Comparison of ENCODE assay signal across 18 cellular contexts in genomic region chr2:211248841-211249240, GRCh38.
DNase-seq lines count a peak whose midpoint lies in the region; ATAC-seq and TF ChIP-seq lines count a peak whose summit lies in the region.
"Had no signal": no experiment of that assay in that cellular context is flagged by ENCODE, and none has a peak within 500 bp of the region (broad histone marks: within the 10 kb centered on the region; RNA-seq: fewer than 3 reads in every experiment).

No MANE protein-coding gene starts in this region.

- H3K36me3 ChIP-seq in GM23338 (ENCODE audit: insufficient read depth) (no peaks in the 10 kb centered on the region), parathyroid adenoma (ENCODE audit: control insufficient read depth, insufficient read depth, low read length) (no peaks in the 10 kb centered on the region)
- H3K36me3 ChIP-seq: MG63 had no signal

- H3K4me1 ChIP-seq in GM23338 (ENCODE audit: insufficient read depth) (peaks cover 5% of the 10 kb centered on the region; the same call in 1 of the 2 replicates), parathyroid adenoma (peaks cover 12% of the 10 kb centered on the region)
- H3K4me1 ChIP-seq: A549 had no signal

- no peaks in the 10 kb centered on the region for H4K20me1 ChIP-seq in GM23338 (replicated peaks; ENCODE audit: insufficient read depth)

- no peak overlapping the region for H3K4me3 ChIP-seq in GM23338
- no peak overlapping the region for H3K4me3 ChIP-seq in parathyroid adenoma (ENCODE audit: low read depth, low read length)
- H3K4me3 ChIP-seq: A549, MG63, SK-N-MC had no signal

- no peaks in the 10 kb centered on the region for H3K9me2 ChIP-seq in GM23338 (ENCODE audit: insufficient read depth)

- no peaks in the 10 kb centered on the region for H3K9me3 ChIP-seq in parathyroid adenoma (ENCODE audit: control insufficient read depth, low read length)
- H3K9me3 ChIP-seq: A549, MG63 had no signal

- CTCF ChIA-PET in RWPE1 (lab: Yijun Ruan, JAX): interaction anchor here (0.7 kb wide), 1 partner anchor 288 kb away, joined by 3 read pairs; no protein-coding TSS in a partner anchor

- no peaks in the 10 kb centered on the region for H3K36me3 Mint-ChIP-seq in GM23338 (ENCODE audit: low read depth)
- H3K36me3 Mint-ChIP-seq: CD4-positive, alpha-beta memory T cell had no signal

- H3K79me2 ChIP-seq in GM23338 (replicated peaks; ENCODE audit: insufficient read depth): no peaks in the 10 kb centered on the region
- no peaks in the 10 kb centered on the region for H3K79me2 ChIP-seq in parathyroid adenoma

- H3K27me3 ChIP-seq in GM23338 (ENCODE audit: insufficient read depth) (no peaks in the 10 kb centered on the region), parathyroid adenoma (ENCODE audit: control insufficient read depth, insufficient read depth, low read length) (no peaks in the 10 kb centered on the region)
- H3K27me3 ChIP-seq: MG63 had no signal

- no peaks in the 10 kb centered on the region for H3K9me3 Mint-ChIP-seq in GM23338

- H3K9ac ChIP-seq in parathyroid adenoma: no peak overlapping the region

- peaks cover 3% of the 10 kb centered on the region for H3K27me3 Mint-ChIP-seq in GM23338 (ENCODE audit: insufficient read depth, low read depth, poor library complexity)
- H3K27me3 Mint-ChIP-seq: CD4-positive, alpha-beta memory T cell had no signal

- H3F3A ChIP-seq in GM23338 (replicated peaks; ENCODE audit: low read depth): no peaks in the 10 kb centered on the region

- peaks cover 13% of the 10 kb centered on the region; the same call in 2 of the 3 replicates for H3K4me1 Mint-ChIP-seq in GM23338
- H3K4me1 Mint-ChIP-seq: CD4-positive, alpha-beta memory T cell had no signal

- H3K27ac Mint-ChIP-seq in GM23338: no peak overlapping the region
- H3K27ac Mint-ChIP-seq: CD4-positive, alpha-beta memory T cell; HFFc6 had no signal

- TF ChIP-seq CTCF in GM23338 (conservative IDR thresholded peaks at IDR 0.05; ENCODE audit: low read depth in 2 of 2) (no peak), RWPE1 (conservative IDR thresholded peaks at IDR 0.05; ENCODE audit: low read depth) (no peak), parathyroid adenoma (IDR thresholded peaks at IDR 0.05) (no peak)

- H3K4me2 ChIP-seq in GM23338 (no peak overlapping the region), parathyroid adenoma (ENCODE audit: low read length) (no peak overlapping the region)
- H3K4me2 ChIP-seq: A549 had no signal

- H3K4me3 Mint-ChIP-seq in GM23338: no peak overlapping the region
- H3K4me3 Mint-ChIP-seq: CD4-positive, alpha-beta memory T cell; HFFc6 had no signal

- DNase-seq in NCI-H510A treated with DMSO at 0.1 percent for 48 hours (lab: John Stamatoyannopoulos, UW): peak; percentile 11
- no peak for DNase-seq in NCI-H510A (lab: John Stamatoyannopoulos, UW)
- DNase-seq in GM23338 (ENCODE audit: low spot score): no peak
- peak; percentile 31 for DNase-seq in RWPE1 (ENCODE audit: low spot score)
- DNase-seq in NCI-H146 (lab: John Stamatoyannopoulos, UW): no peak
- DNase-seq in activated CD4-positive, alpha-beta T cell treated with anti-CD3 and anti-CD28 coated beads for 4 hours: no peak
- DNase-seq: CD4-positive, alpha-beta memory T cell; DMS79 treated with DMSO at 0.1 percent for 48 hours; HFFc6; IMR-90; MG63; NCI-H187 treated with DMSO at 0.1 percent for 48 hours; NK-92 treated with Interleukin-12 subunit alpha and Interleukin-12 subunit beta, amount 100 ng/mL, for 24 hours; SHP77 had no signal

- H3K27ac ChIP-seq in GM23338 (ENCODE audit: low read depth) (no peak overlapping the region), RWPE1 (no peak overlapping the region), parathyroid adenoma (no peak overlapping the region)
- H3K27ac ChIP-seq: A549, SK-N-MC had no signal

- POLR2A ChIA-PET in RWPE1 (lab: Yijun Ruan, JAX; ENCODE audit: low non-redundant PET): no interaction called here

- ATAC-seq in GM23338 (no peak), HG02852 (IDR thresholded peaks at IDR 0.05; ENCODE audit: unreplicated experiment) (no peak)
- ATAC-seq: A549 had no signal

- H2AFZ ChIP-seq in GM23338 (peak overlapping the region; percentile 44), parathyroid adenoma (peak overlapping the region; percentile 33)

TF ChIP-seq in GM23338, 12 proteins besides CTCF, POLR2A, EP300 and RAD21 (continues in another document):
- TF ChIP-seq POLR2AphosphoS5 (IDR thresholded peaks at IDR 0.05; ENCODE audit: low read depth) (no peak), JUNB (IDR thresholded peaks at IDR 0.05; ENCODE audit: unreplicated experiment) (no peak), CREB1 (CRISPR knock-in tag; IDR thresholded peaks at IDR 0.05; ENCODE audit: low read depth) (no peak), ZNF114 (CRISPR knock-in tag; IDR thresholded peaks at IDR 0.05) (no peak), NANOG (IDR thresholded peaks at IDR 0.05; ENCODE audit: borderline replicate concordance) (no peak), EZH2phosphoT487 (IDR thresholded peaks at IDR 0.05; ENCODE audit: unreplicated experiment) (no peak), REST (IDR thresholded peaks at IDR 0.05; ENCODE audit: unreplicated experiment) (no peak), STAT1 (IDR thresholded peaks at IDR 0.05; ENCODE audit: unreplicated experiment) (no peak)
- TF ChIP-seq, protein P1, sequence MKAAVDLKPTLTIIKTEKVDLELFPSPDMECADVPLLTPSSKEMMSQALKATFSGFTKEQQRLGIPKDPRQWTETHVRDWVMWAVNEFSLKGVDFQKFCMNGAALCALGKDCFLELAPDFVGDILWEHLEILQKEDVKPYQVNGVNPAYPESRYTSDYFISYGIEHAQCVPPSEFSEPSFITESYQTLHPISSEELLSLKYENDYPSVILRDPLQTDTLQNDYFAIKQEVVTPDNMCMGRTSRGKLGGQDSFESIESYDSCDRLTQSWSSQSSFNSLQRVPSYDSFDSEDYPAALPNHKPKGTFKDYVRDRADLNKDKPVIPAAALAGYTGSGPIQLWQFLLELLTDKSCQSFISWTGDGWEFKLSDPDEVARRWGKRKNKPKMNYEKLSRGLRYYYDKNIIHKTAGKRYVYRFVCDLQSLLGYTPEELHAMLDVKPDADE (IDR thresholded peaks at IDR 0.05): no peak

Comparison
In these comparisons a context has a peak if more than half of its experiments do, and no peak if none do; other contexts are left out.
1. DNase-seq: peak in NCI-H510A treated with DMSO at 0.1 percent for 48 hours (single experiment) and RWPE1 (single experiment); none in NCI-H510A (single experiment), GM23338 (single experiment), NCI-H146 (single experiment) and activated CD4-positive, alpha-beta T cell treated with anti-CD3 and anti-CD28 coated beads for 4 hours (0 of 2).